Comparison of ENCODE assay signal across 16 cellular contexts in the genomic region with DNA sequence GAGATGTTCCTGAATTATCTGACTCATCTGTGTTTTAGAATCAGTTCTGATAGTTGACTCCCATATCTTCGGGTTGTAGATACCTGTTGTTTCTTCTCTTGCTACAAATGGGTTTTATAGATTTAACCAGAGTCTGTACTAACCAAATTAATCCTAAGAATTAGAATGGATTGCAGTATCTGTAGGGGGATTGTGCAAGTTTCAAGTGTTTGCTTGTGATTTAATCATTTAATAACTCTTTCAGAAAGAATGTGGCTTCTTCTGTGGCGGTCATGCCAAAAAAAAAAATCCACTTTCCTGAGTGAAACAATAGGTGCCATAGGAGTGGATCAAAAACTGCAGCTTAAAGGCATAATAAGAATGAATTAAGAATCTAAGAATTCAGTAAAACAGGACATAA. TPM values are rescaled to one million over a fixed set of nuclear protein-coding genes. Genes with fewer than 3 reads are reported as not detected.
DNase-seq lines count a peak whose midpoint lies in the region; ATAC-seq and TF ChIP-seq lines count a peak whose summit lies in the region.
"Had no signal": no experiment of that assay in that cellular context is flagged by ENCODE, and none has a peak within 500 bp of the region (broad histone marks: within the 10 kb centered on the region; RNA-seq: fewer than 3 reads in every experiment).

No MANE protein-coding gene starts in this region.

- H3K9me3 ChIP-seq in A673 (ENCODE audit: low read depth, low read length, poor library complexity, severe bottlenecking) (no peaks in the 10 kb centered on the region), HEK293 (ENCODE audit: control insufficient read depth, insufficient read depth, low read depth, low read length) (no peaks in the 10 kb centered on the region), left lung (no peaks in the 10 kb centered on the region)
- H3K9me3 ChIP-seq: MG63 had no signal

- CTCF ChIA-PET in A673 (lab: Charles Lee) (interaction anchor here (0.6 kb wide), 1 partner anchor 297 kb away, joined by 3 read pairs; no protein-coding TSS in a partner anchor), HEK293 (lab: Yijun Ruan, JAX) (interaction anchor here (0.7 to 1.3 kb wide), 3 partner anchors 39 to 149 kb away, joined by 3 read pairs; no protein-coding TSS in a partner anchor)

- no peaks in the 10 kb centered on the region for H3K9me3 Mint-ChIP-seq in dendritic cell treated with granulocyte-macrophage colony-stimulating factor and Interleukin-4, amounts not matched to agents 40 ng/mL and 50 ng/mL, for 4 days
- H3K9me3 Mint-ChIP-seq in activated naive CD8-positive, alpha-beta T cell treated with anti-CD3 and anti-CD28 coated beads, Interleukin-2, amount 50 U/mL, for 24 hours: no peaks in the 10 kb centered on the region

- TF ChIP-seq CTCF in A673 (conservative IDR thresholded peaks at IDR 0.05; ENCODE audit: low read depth, low read length): no peak
- TF ChIP-seq CTCF in HEK293 (tag by site-specific recombination; IDR thresholded peaks at IDR 0.05): no peak
- no peak for TF ChIP-seq CTCF in left lung (IDR thresholded peaks at IDR 0.05)

- H3K27me3 Mint-ChIP-seq in dendritic cell treated with granulocyte-macrophage colony-stimulating factor and Interleukin-4, amounts not matched to agents 40 ng/mL and 50 ng/mL, for 4 days: no peaks in the 10 kb centered on the region
- H3K27me3 Mint-ChIP-seq in activated naive CD8-positive, alpha-beta T cell treated with anti-CD3 and anti-CD28 coated beads, Interleukin-2, amount 50 U/mL, for 24 hours: no peaks in the 10 kb centered on the region

- peak; percentile 13 for DNase-seq in A673 (ENCODE audit: low spot score)
- no peak for DNase-seq in left lung
- no peak for DNase-seq in activated naive CD8-positive, alpha-beta T cell treated with anti-CD3 and anti-CD28 coated beads, Interleukin-2, amount 50 U/mL, for 24 hours
- no peak for DNase-seq in HK-2 (ENCODE audit: unreplicated experiment)
- DNase-seq in KG1 (lab: John Stamatoyannopoulos, UW): no peak
- no peak for DNase-seq in activated CD4-positive, CD25-positive, alpha-beta regulatory T cell treated with anti-CD3 and anti-CD28 coated beads, Interleukin-2, amount 50 U/mL, for 72 hours
- DNase-seq: 8988T, C1 segment of cervical spinal cord, DND-41, GDM1, Karpas-422, MG63, NCI-H1092, NCI-H510A treated with DMSO at 0.1 percent for 48 hours had no signal

- ATAC-seq in left lung: peak; percentile 34
- ATAC-seq in activated naive CD8-positive, alpha-beta T cell treated with anti-CD3 and anti-CD28 coated beads, Interleukin-2, amount 50 U/mL, for 24 hours: no peak

- peaks cover 34% of the 10 kb centered on the region for H3K4me1 Mint-ChIP-seq in dendritic cell treated with granulocyte-macrophage colony-stimulating factor and Interleukin-4, amounts not matched to agents 40 ng/mL and 50 ng/mL, for 4 days (ENCODE audit: low read depth)
- peaks cover 26% of the 10 kb centered on the region for H3K4me1 Mint-ChIP-seq in activated naive CD8-positive, alpha-beta T cell treated with anti-CD3 and anti-CD28 coated beads, Interleukin-2, amount 50 U/mL, for 24 hours

- peak overlapping the region; percentile 63 for H3K27ac Mint-ChIP-seq in dendritic cell treated with granulocyte-macrophage colony-stimulating factor and Interleukin-4, amounts not matched to agents 40 ng/mL and 50 ng/mL, for 4 days
- H3K27ac Mint-ChIP-seq in activated naive CD8-positive, alpha-beta T cell treated with anti-CD3 and anti-CD28 coated beads, Interleukin-2, amount 50 U/mL, for 24 hours: no peak overlapping the region

- BruUV-seq in A673 (replicated peaks; lab: Mats Ljungman, UMichigan): no TSS peak

- H3K36me3 ChIP-seq in A673 (ENCODE audit: insufficient read depth, low read length, poor library complexity, severe bottlenecking) (peaks cover 16% of the 10 kb centered on the region), HEK293 (ENCODE audit: control insufficient read depth in 2 of 2, insufficient read depth in 1 of 2, low read length in 2 of 2) (peaks cover 8 to 34% of the 10 kb centered on the region in 2 experiments; a peak in 2 of 3 replicates), left lung (peaks cover 0 to 4% of the 10 kb centered on the region in 2 donors)

- H3K4me1 ChIP-seq in A673 (ENCODE audit: insufficient read depth, low read length, poor library complexity, severe bottlenecking) (peaks cover 12% of the 10 kb centered on the region), HEK293 (ENCODE audit: control insufficient read depth, insufficient read depth, low read length) (no peaks in the 10 kb centered on the region), left lung (peaks cover 7 to 30% of the 10 kb centered on the region in 2 donors)

- no peak overlapping the region for H3K4me3 Mint-ChIP-seq in dendritic cell treated with granulocyte-macrophage colony-stimulating factor and Interleukin-4, amounts not matched to agents 40 ng/mL and 50 ng/mL, for 4 days
- no peak overlapping the region for H3K4me3 Mint-ChIP-seq in activated naive CD8-positive, alpha-beta T cell treated with anti-CD3 and anti-CD28 coated beads, Interleukin-2, amount 50 U/mL, for 24 hours

- H3K27me3 ChIP-seq in A673 (replicated peaks; ENCODE audit: insufficient read depth, low read depth, low read length, poor library complexity) (no peaks in the 10 kb centered on the region), left lung (no peaks in the 10 kb centered on the region)
- H3K27me3 ChIP-seq: MG63 had no signal

- intact Hi-C loops in A673 (cut with micrococcal nuclease; ENCODE audit: unreplicated experiment): no loop called here
- intact Hi-C loops in dendritic cell treated with granulocyte-macrophage colony-stimulating factor and Interleukin-4, amounts not matched to agents 40 ng/mL and 50 ng/mL, for 4 days (cut with micrococcal nuclease): no loop called here
- intact Hi-C loops in left lung (cut with DNase I): no loop called here

- H3K4me3 ChIP-seq in A673 (ENCODE audit: low read depth, low read length, poor library complexity, severe bottlenecking): no peak overlapping the region
- H3K4me3 ChIP-seq in HEK293 (ENCODE audit: low read depth, low read length): no peak overlapping the region
- no peak overlapping the region for H3K4me3 ChIP-seq in left lung
- H3K4me3 ChIP-seq: MG63 had no signal

- POLR2A ChIA-PET in A673 (lab: Charles Lee; ENCODE audit: low non-redundant PET) (interaction anchor here (0.7 kb wide), 1 partner anchor 323 kb away, joined by 12 read pairs; no protein-coding TSS in a partner anchor), HEK293 (lab: Yijun Ruan, JAX) (no interaction called here)

- H3K27ac ChIP-seq in A673 (ENCODE audit: low read depth, low read length, poor library complexity, severe bottlenecking): no peak overlapping the region
- H3K27ac ChIP-seq in HEK293 (ENCODE audit: extremely low read depth, low read depth, low read length): no peak overlapping the region
- H3K27ac ChIP-seq in left lung: peak overlapping the region in 1 of 2 donors; percentile 35

- peaks cover 21% of the 10 kb centered on the region for H3K36me3 Mint-ChIP-seq in dendritic cell treated with granulocyte-macrophage colony-stimulating factor and Interleukin-4, amounts not matched to agents 40 ng/mL and 50 ng/mL, for 4 days (ENCODE audit: low read depth)
- peaks cover 20% of the 10 kb centered on the region for H3K36me3 Mint-ChIP-seq in activated naive CD8-positive, alpha-beta T cell treated with anti-CD3 and anti-CD28 coated beads, Interleukin-2, amount 50 U/mL, for 24 hours (ENCODE audit: low read depth)

TF ChIP-seq in HEK293, 187 proteins besides CTCF, POLR2A, EP300 and RAD21:
- TF ChIP-seq, protein P1, sequence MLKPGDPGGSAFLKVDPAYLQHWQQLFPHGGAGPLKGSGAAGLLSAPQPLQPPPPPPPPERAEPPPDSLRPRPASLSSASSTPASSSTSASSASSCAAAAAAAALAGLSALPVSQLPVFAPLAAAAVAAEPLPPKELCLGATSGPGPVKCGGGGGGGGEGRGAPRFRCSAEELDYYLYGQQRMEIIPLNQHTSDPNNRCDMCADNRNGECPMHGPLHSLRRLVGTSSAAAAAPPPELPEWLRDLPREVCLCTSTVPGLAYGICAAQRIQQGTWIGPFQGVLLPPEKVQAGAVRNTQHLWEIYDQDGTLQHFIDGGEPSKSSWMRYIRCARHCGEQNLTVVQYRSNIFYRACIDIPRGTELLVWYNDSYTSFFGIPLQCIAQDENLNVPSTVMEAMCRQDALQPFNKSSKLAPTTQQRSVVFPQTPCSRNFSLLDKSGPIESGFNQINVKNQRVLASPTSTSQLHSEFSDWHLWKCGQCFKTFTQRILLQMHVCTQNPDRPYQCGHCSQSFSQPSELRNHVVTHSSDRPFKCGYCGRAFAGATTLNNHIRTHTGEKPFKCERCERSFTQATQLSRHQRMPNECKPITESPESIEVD (tag by site-specific recombination; IDR thresholded peaks at IDR 0.05): 0 out of 2 replicates have a peak, but pooled peaks have one; percentile 39
- TF ChIP-seq SCRT2 (tag by site-specific recombination; IDR thresholded peaks at IDR 0.05) (peak; percentile 35; the same call in 1 of the 2 replicates), ZNF239 (tag by site-specific recombination; IDR thresholded peaks at IDR 0.05) (no peak)
TF ChIP-seq in HEK293: peak in this region for 2.

RNA-seq across cellular contexts. Expression of a gene that starts 9.4 kb away (rescaled TPM):
- total RNA-seq in A673 (2021) (121 and 136 TPM in 2 replicates), left lung (10 to 100 TPM; 49.3 to 59.2 TPM)

RNA-seq across cellular contexts. Expression of a gene that starts 50.3 kb away (rescaled TPM):
- total RNA-seq in A673 (2021) (1.2 and 2.6 TPM in 2 replicates), left lung (10 to 100 TPM; 12.7 to 26.1 TPM)
